In genomic region chr5:99032234-99033013, GRCh38 we compare ENCODE assay signal across 8 cellular contexts.
A peak's percentile ranks its signal among the peaks of the same experiment; 100 is the strongest.
DNase-seq lines count a peak whose midpoint lies in the region; ATAC-seq and TF ChIP-seq lines count a peak whose summit lies in the region.

No MANE protein-coding gene starts in this region.

- peaks cover 2% of the 10 kb centered on the region for H3K9me3 ChIP-seq in CD4-positive, alpha-beta T cell (ENCODE audit: control insufficient read depth, low read length)
- no peaks in the 10 kb centered on the region for H3K9me3 ChIP-seq in adrenal gland (replicated peaks in 1 of 3)
- no peaks in the 10 kb centered on the region for H3K9me3 ChIP-seq in heart left ventricle
- H3K9me3 ChIP-seq in trophoblast cell (ENCODE audit: insufficient read depth, low read depth, low read length) = no peaks in the 10 kb centered on the region

- H3K27me3 ChIP-seq in CD4-positive, alpha-beta T cell (ENCODE audit: control insufficient read depth, insufficient read depth, low read length) = no peaks in the 10 kb centered on the region
- no peaks in the 10 kb centered on the region for H3K27me3 ChIP-seq in adrenal gland
- H3K27me3 ChIP-seq in heart left ventricle = no peaks in the 10 kb centered on the region
- H3K27me3 ChIP-seq in trophoblast cell (ENCODE audit: insufficient read depth, low read length) = no peaks in the 10 kb centered on the region

- peak overlapping the region in 1 of 4 donors; percentile 42 for H3K4me3 ChIP-seq in adrenal gland
- peak overlapping the region in 9 of 12 donors; percentile 26 to 54 (median 41) for H3K4me3 ChIP-seq in heart left ventricle
- no peak overlapping the region for H3K4me3 ChIP-seq in trophoblast cell (ENCODE audit: low read depth, low read length)

- no peak overlapping the region for H4K8ac ChIP-seq in trophoblast cell (ENCODE audit: low read depth, low read length)

- TF ChIP-seq POLR2A in adrenal gland (IDR thresholded peaks at IDR 0.05) (no peak), heart left ventricle (IDR thresholded peaks at IDR 0.05) (no peak)

- H3K4ac ChIP-seq in trophoblast cell (ENCODE audit: low read depth, low read length) = no peak overlapping the region

- intact Hi-C loops in CD4-positive, alpha-beta T cell (cut with DNase I, micrococcal nuclease) = loop anchor here (1.0 to 10.0 kb wide), 5 partner anchors 110 to 1848 kb away; partner anchors contain the start of genes RGMB (in 1 of the 2) and RIOK2 (in 1 of the 2)
- intact Hi-C loops in adrenal gland (cut with DNase I) = loop anchor here (5.0 to 10.0 kb wide), 2 partner anchors 125 to 128 kb away; no protein-coding TSS in a partner anchor
- intact Hi-C loops in heart left ventricle (cut with DNase I) = loop anchor here in 8 of 10 donors (1.0 to 10.0 kb wide), 5 partner anchors 28 to 260 kb away; partner anchors contain the start of gene RGMB (in 2 of the 8)

- peaks cover 23% of the 10 kb centered on the region for H3K36me3 Mint-ChIP-seq in CD4-positive, alpha-beta T cell (ENCODE audit: low read depth)

- WGBS in adrenal gland, 4 donors = 32 to 39% (median 37%) methylated on average over 7 of the region's 7 CpGs
- WGBS in heart left ventricle, 4 donors = 28 to 31% (median 29%) methylated on average over 7 of the region's 7 CpGs
- WGBS in trophoblast cell (ENCODE audit: extremely low coverage, insufficient coverage, insufficient read length) = no CpG with 5 or more reads among the region's 7 CpGs

- H2BK12ac ChIP-seq in trophoblast cell (ENCODE audit: low read length) = no peak overlapping the region

- H3K79me2 ChIP-seq in trophoblast cell (ENCODE audit: control insufficient read depth, insufficient read depth, low read length, poor library complexity) = no peaks in the 10 kb centered on the region

- peak; percentile 25 for ATAC-seq in CD4-positive, alpha-beta T cell (ENCODE audit: poor library complexity)
- peak; percentile 33 for ATAC-seq in GM18873 (IDR thresholded peaks at IDR 0.05; ENCODE audit: low FRiP score, unreplicated experiment)
- ATAC-seq in HG03175 (IDR thresholded peaks at IDR 0.05; ENCODE audit: unreplicated experiment) = peak; percentile 36
- ATAC-seq in heart left ventricle = peak; percentile 73 to 92 (median 84)

- no peak overlapping the region for H3K23ac ChIP-seq in trophoblast cell (ENCODE audit: low read length)

- no peak overlapping the region for H2BK5ac ChIP-seq in trophoblast cell (ENCODE audit: low read depth, low read length, poor library complexity)

- no peak overlapping the region for H3K9ac ChIP-seq in trophoblast cell (ENCODE audit: low read length)

- H3K4me3 Mint-ChIP-seq in CD4-positive, alpha-beta T cell = peak overlapping the region; percentile 90

- H4K12ac ChIP-seq in trophoblast cell (ENCODE audit: low read depth, low read length) = no peak overlapping the region

- H3K36me3 ChIP-seq in adrenal gland (replicated peaks in 1 of 2) (no peaks in the 10 kb centered on the region), heart left ventricle (no peaks in the 10 kb centered on the region), trophoblast cell (ENCODE audit: control insufficient read depth in 1 of 2, insufficient read depth in 2 of 2, low read length in 2 of 2) (no peaks in the 10 kb centered on the region)

- CTCF ChIA-PET in CD4-positive, alpha-beta T cell (lab: Charles Lee) = interaction anchor here (1.4 kb wide), 1 partner anchor 127 kb away, joined by 7 read pairs; no protein-coding TSS in a partner anchor

- peak; percentile 53 for TF ChIP-seq CTCF in CD4-positive, alpha-beta T cell (IDR thresholded peaks at IDR 0.05)
- TF ChIP-seq CTCF in adrenal gland (IDR thresholded peaks at IDR 0.05) (peak; percentile 44 to 82 (median 77)), heart left ventricle (IDR thresholded peaks at IDR 0.05) (peak; percentile 59 to 95 (median 82))

- peak overlapping the region; percentile 94 for H3K27ac Mint-ChIP-seq in CD4-positive, alpha-beta T cell

- H3K4me1 Mint-ChIP-seq in CD4-positive, alpha-beta T cell (ENCODE audit: low read depth) = peaks cover 78% of the 10 kb centered on the region

- H4K91ac ChIP-seq in trophoblast cell (ENCODE audit: low read depth, low read length) = no peak overlapping the region

- H2BK120ac ChIP-seq in trophoblast cell (ENCODE audit: insufficient read depth, low read length, poor library complexity) = no peak overlapping the region

- DNase-seq in CD4-positive, alpha-beta T cell = peak in 5 of 10 experiments; percentile 5 to 21 (median 7)
- DNase-seq in NCI-H82 (lab: John Stamatoyannopoulos, UW) (peak; percentile 68), adrenal gland (peak; percentile 52 to 85 (median 67)), heart left ventricle (peak in 4 of 5 donors; percentile 43 to 64 (median 50)), trophoblast cell (peak; percentile 72 to 94), cortex of kidney (lab: John Stamatoyannopoulos, UW) (no peak)

- H3K14ac ChIP-seq in trophoblast cell (ENCODE audit: low read length) = no peak overlapping the region

- H3K18ac ChIP-seq in trophoblast cell (ENCODE audit: low read length) = no peak overlapping the region

- H3K4me1 ChIP-seq in adrenal gland (replicated peaks in 1 of 2) = peaks cover 0 to 4% of the 10 kb centered on the region in 2 donors
- H3K4me1 ChIP-seq in heart left ventricle = peaks cover 0 to 62% (median 6%) of the 10 kb centered on the region in 12 donors
- H3K4me1 ChIP-seq in trophoblast cell (ENCODE audit: control insufficient read depth in 1 of 2, insufficient read depth in 2 of 2, low read length in 2 of 2) = no peaks in the 10 kb centered on the region

- H3K27me3 Mint-ChIP-seq in CD4-positive, alpha-beta T cell = no peaks in the 10 kb centered on the region

- H3K9me3 Mint-ChIP-seq in CD4-positive, alpha-beta T cell = peaks cover 3% of the 10 kb centered on the region

- POLR2A ChIA-PET in CD4-positive, alpha-beta T cell (lab: Charles Lee) = interaction anchor here (0.6 to 2.7 kb wide), 5 partner anchors 12 to 133 kb away, joined by 3 to 40 read pairs (median 3); partner anchors contain the start of gene CHD1

- no peak overlapping the region for H2AFZ ChIP-seq in trophoblast cell (ENCODE audit: insufficient read depth, low read length, poor library complexity)

- no peaks in the 10 kb centered on the region for H3K79me1 ChIP-seq in trophoblast cell (ENCODE audit: low read length)

- no peak overlapping the region for H2AK5ac ChIP-seq in trophoblast cell (ENCODE audit: low read length)

- no peak overlapping the region for H3K4me2 ChIP-seq in trophoblast cell (ENCODE audit: low read length)

- H3K27ac ChIP-seq in CD4-positive, alpha-beta T cell (ENCODE audit: low read depth, low read length) = peak overlapping the region; percentile 29
- peak overlapping the region in 2 of 5 donors; percentile 30 to 36 for H3K27ac ChIP-seq in adrenal gland
- H3K27ac ChIP-seq in heart left ventricle = peak overlapping the region in 11 of 12 donors; percentile 26 to 83 (median 63)
- H3K27ac ChIP-seq in trophoblast cell (ENCODE audit: low read depth, low read length) = no peak overlapping the region

Comparison
In these comparisons a context has a peak if more than half of its experiments do, and no peak if none do; other contexts are left out.
1. ATAC-seq: peak in every context shown above with its lines; median percentile 84 in heart left ventricle; 36 in HG03175; 33 in GM18873; 25 in CD4-positive, alpha-beta T cell.